In genomic region chr4:88191404-88191803, GRCh38 we compare ENCODE assay signal across 34 cellular contexts.
"Had no signal": no experiment of that assay in that cellular context is flagged by ENCODE, and none has a peak within 500 bp of the region (broad histone marks: within the 10 kb centered on the region; RNA-seq: fewer than 3 reads in every experiment).

No MANE protein-coding gene starts in this region.

- H3K36me3 Mint-ChIP-seq: activated naive CD4-positive, alpha-beta T cell treated with anti-CD3 and anti-CD28 coated beads, Interleukin-2, amount 10 ng/mL, durations not matched to agents 7 days and 5 days; activated naive CD8-positive, alpha-beta T cell; brain; WTC11 had no signal

- H3K4me3 Mint-ChIP-seq: activated CD4-positive, alpha-beta T cell treated with anti-CD3 and anti-CD28 coated beads for 36 hours; activated CD4-positive, alpha-beta T cell treated with anti-CD3 and anti-CD28 coated beads, Interleukin-2, amount 10 ng/mL, durations not matched to agents 7 days and 5 days; activated naive CD4-positive, alpha-beta T cell treated with anti-CD3 and anti-CD28 coated beads, Interleukin-2, amount 10 ng/mL, durations not matched to agents 7 days and 5 days; activated naive CD8-positive, alpha-beta T cell; activated naive CD8-positive, alpha-beta T cell treated with anti-CD3 and anti-CD28 coated beads, Interleukin-2, amount 50 U/mL, for 24 hours; brain; T-helper 1 cell treated with Interleukin-12 subunit alpha and Interleukin-12 subunit beta and Interleukin-4 antibody, amounts not matched to agents 30 μg/mL and 1 μg/mL, for 36 hours; T-helper 2 cell treated with Interferon-gamma antibody and Interleukin-4, amounts not matched to agents 5 μg/mL and 100 μg/mL, for 36 hours; WTC11 had no signal

- DNase-seq: activated CD4-positive, alpha-beta T cell treated with anti-CD3 and anti-CD28 coated beads for 36 hours; activated CD4-positive, alpha-beta T cell treated with anti-CD3 and anti-CD28 coated beads, Interleukin-2, amount 10 ng/mL, durations not matched to agents 7 days and 5 days; activated CD4-positive, alpha-beta T cell treated with anti-CD3 and anti-CD28 coated beads, Interleukin-2, amount 50 U/mL, for 48 hours; activated CD8-positive, alpha-beta memory T cell treated with anti-CD3 and anti-CD28 coated beads, Interleukin-2, amount 50 U/mL, for 4 hours; activated effector memory CD4-positive, alpha-beta T cell treated with Interleukin-2 at 50 U/mL for 16 hours; activated naive CD4-positive, alpha-beta T cell treated with anti-CD3 and anti-CD28 coated beads, Interleukin-2, amount 10 ng/mL, durations not matched to agents 7 days and 5 days; activated naive CD8-positive, alpha-beta T cell treated with anti-CD3 and anti-CD28 coated beads, Interleukin-2, amount 50 U/mL, for 24 hours; activated T-cell treated with anti-CD3 and anti-CD28 coated beads for 4 hours; activated T-cell treated with anti-CD3 and anti-CD28 coated beads, Interleukin-2, amount 50 U/mL, for 48 hours; anterior cingulate cortex; caudate nucleus; cerebellar nuclear complex; Karpas-422; MG63; NCI-H1048; NCI-H1105 treated with DMSO at 0.1 percent for 48 hours; NCI-H1436; NCI-H1694; NCI-H1930; NCI-H2081 treated with DMSO at 0.1 percent for 48 hours; NCI-H226; NCI-H446 treated with DMSO at 0.1 percent for 48 hours; NCI-H524; NCI-H69; Right ventricle myocardium superior had no signal

- H3K4me3 ChIP-seq: MG63 had no signal

- H3K27me3 Mint-ChIP-seq: activated CD4-positive, alpha-beta T cell treated with anti-CD3 and anti-CD28 coated beads for 36 hours; activated CD4-positive, alpha-beta T cell treated with anti-CD3 and anti-CD28 coated beads, Interleukin-2, amount 10 ng/mL, durations not matched to agents 7 days and 5 days; activated naive CD4-positive, alpha-beta T cell treated with anti-CD3 and anti-CD28 coated beads, Interleukin-2, amount 10 ng/mL, durations not matched to agents 7 days and 5 days; activated naive CD8-positive, alpha-beta T cell; activated naive CD8-positive, alpha-beta T cell treated with anti-CD3 and anti-CD28 coated beads, Interleukin-2, amount 50 U/mL, for 24 hours; brain had no signal

- ATAC-seq: activated CD4-positive, alpha-beta T cell treated with anti-CD3 and anti-CD28 coated beads for 36 hours; activated CD4-positive, CD25-positive, alpha-beta regulatory T cell treated with anti-CD3 and anti-CD28 coated beads, Interleukin-2, amount 50 U/mL, for 24 hours; activated naive CD8-positive, alpha-beta T cell treated with anti-CD3 and anti-CD28 coated beads, Interleukin-2, amount 50 U/mL, for 24 hours; WTC11 had no signal

- H3K9me3 ChIP-seq: MG63 had no signal

- H3K27me3 ChIP-seq: MG63 had no signal

- H3K36me3 ChIP-seq: MG63 had no signal

- H3K9me3 Mint-ChIP-seq: activated CD4-positive, alpha-beta T cell treated with anti-CD3 and anti-CD28 coated beads, Interleukin-2, amount 10 ng/mL, durations not matched to agents 7 days and 5 days; activated naive CD4-positive, alpha-beta T cell treated with anti-CD3 and anti-CD28 coated beads, Interleukin-2, amount 10 ng/mL, durations not matched to agents 7 days and 5 days; activated naive CD8-positive, alpha-beta T cell treated with anti-CD3 and anti-CD28 coated beads, Interleukin-2, amount 50 U/mL, for 24 hours; T-helper 1 cell treated with Interleukin-12 subunit alpha and Interleukin-12 subunit beta and Interleukin-4 antibody, amounts not matched to agents 30 μg/mL and 1 μg/mL, for 36 hours; T-helper 2 cell treated with Interferon-gamma antibody and Interleukin-4, amounts not matched to agents 5 μg/mL and 100 μg/mL, for 36 hours; WTC11 had no signal

- FAIRE-seq: bronchial epithelial cell, RCC 7860, TTC549 had no signal

- H3K4me1 Mint-ChIP-seq: brain had no signal

- H3K27ac Mint-ChIP-seq: activated CD4-positive, alpha-beta T cell treated with anti-CD3 and anti-CD28 coated beads for 36 hours; activated CD4-positive, alpha-beta T cell treated with anti-CD3 and anti-CD28 coated beads, Interleukin-2, amount 10 ng/mL, durations not matched to agents 7 days and 5 days; activated naive CD4-positive, alpha-beta T cell treated with anti-CD3 and anti-CD28 coated beads, Interleukin-2, amount 10 ng/mL, durations not matched to agents 7 days and 5 days; activated naive CD8-positive, alpha-beta T cell; activated naive CD8-positive, alpha-beta T cell treated with anti-CD3 and anti-CD28 coated beads, Interleukin-2, amount 50 U/mL, for 24 hours; brain; T-helper 1 cell treated with Interleukin-12 subunit alpha and Interleukin-12 subunit beta and Interleukin-4 antibody, amounts not matched to agents 30 μg/mL and 1 μg/mL, for 36 hours; T-helper 2 cell treated with Interferon-gamma antibody and Interleukin-4, amounts not matched to agents 5 μg/mL and 100 μg/mL, for 36 hours; WTC11 had no signal
